ENCODE assay signal across 19 cellular contexts in the genomic region with DNA sequence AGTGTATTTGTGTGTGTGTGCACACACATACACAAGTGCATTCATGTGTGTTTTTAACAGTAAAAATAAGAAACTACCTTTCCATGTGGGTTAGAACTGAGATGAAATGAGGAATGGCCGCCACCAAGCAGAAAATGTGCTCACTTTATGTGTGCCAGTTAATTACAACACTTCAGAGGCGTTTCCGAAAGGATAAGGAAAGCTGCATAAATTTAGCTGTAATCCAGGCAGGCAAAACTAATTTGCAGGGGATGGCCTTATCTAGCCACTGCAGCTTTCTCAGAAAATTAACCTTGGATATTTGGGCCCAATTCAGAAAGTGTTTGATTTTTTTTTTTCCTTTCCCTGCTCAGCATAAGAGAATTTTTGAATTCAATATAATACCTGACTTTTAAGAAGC.
"Had no signal": no experiment of that assay in that cellular context is flagged by ENCODE, and none has a peak within 500 bp of the region (broad histone marks: within the 10 kb centered on the region; RNA-seq: fewer than 3 reads in every experiment).

No MANE protein-coding gene starts in this region.

- DNase-seq: cortex of kidney; effector memory CD4-positive, alpha-beta T cell; gastrocnemius medialis; heart right ventricle; hypothalamus; kidney glomerular epithelial cell; mammary epithelial cell; mucosa of descending colon; naive thymus-derived CD8-positive, alpha-beta T cell; psoas muscle; retina; right lobe of liver; stimulated activated CD4-positive, alpha-beta T cell treated with anti-CD3 and anti-CD28 coated beads, Interleukin-4, amount 100 ng/mL, for 1 hour; stimulated activated CD8-positive, alpha-beta memory T cell treated with anti-CD3 and anti-CD28 coated beads, Interleukin-4, amount 100 ng/mL, for 48 hours; stimulated activated naive CD8-positive, alpha-beta T cell treated with anti-CD3 and anti-CD28 coated beads, Interleukin-15, Interleukin-2, amounts not matched to agents 100 U/mL and 50 U/mL, for 24 hours; thyroid gland had no signal

- H3K9me3 Mint-ChIP-seq: naive thymus-derived CD8-positive, alpha-beta T cell had no signal

- ATAC-seq: gastrocnemius medialis; heart right ventricle; left lobe of liver; mucosa of descending colon; naive thymus-derived CD8-positive, alpha-beta T cell; psoas muscle; right lobe of liver; stimulated activated effector memory CD8-positive, alpha-beta T cell treated with anti-CD3 and anti-CD28 coated beads, Interleukin-12 subunit alpha, Interleukin-12 subunit beta, amount 100 ng/mL, for 72 hours; stimulated activated naive CD8-positive, alpha-beta T cell treated with anti-CD3 and anti-CD28 coated beads, Interleukin-15, Interleukin-2, amounts not matched to agents 100 U/mL and 50 U/mL, for 24 hours had no signal

- H3K27me3 Mint-ChIP-seq: type B pancreatic cell had no signal

- H3K27ac Mint-ChIP-seq: naive thymus-derived CD8-positive, alpha-beta T cell; stimulated activated effector memory CD8-positive, alpha-beta T cell treated with anti-CD3 and anti-CD28 coated beads, Interleukin-12 subunit alpha, Interleukin-12 subunit beta, amount 100 ng/mL, for 72 hours; type B pancreatic cell had no signal

- H3K4me3 Mint-ChIP-seq: stimulated activated effector memory CD8-positive, alpha-beta T cell treated with anti-CD3 and anti-CD28 coated beads, Interleukin-12 subunit alpha, Interleukin-12 subunit beta, amount 100 ng/mL, for 72 hours; type B pancreatic cell had no signal

- H3K36me3 Mint-ChIP-seq: naive thymus-derived CD8-positive, alpha-beta T cell; stimulated activated effector memory CD8-positive, alpha-beta T cell treated with anti-CD3 and anti-CD28 coated beads, Interleukin-12 subunit alpha, Interleukin-12 subunit beta, amount 100 ng/mL, for 72 hours; type B pancreatic cell had no signal
